9 cellular contexts compared by ENCODE assay signal in genomic region chrX:72269671-72270251, GRCh38. TPM values are rescaled to one million over a fixed set of nuclear protein-coding genes. Genes with fewer than 3 reads are reported as not detected.
DNase-seq lines count a peak whose midpoint lies in the region; ATAC-seq, FAIRE-seq and TF ChIP-seq lines count a peak whose summit lies in the region.
"Had no signal": no experiment of that assay in that cellular context is flagged by ENCODE, and none has a peak within 500 bp of the region (broad histone marks: within the 10 kb centered on the region; RNA-seq: fewer than 3 reads in every experiment).

No MANE protein-coding gene starts in this region.

- FAIRE-seq in GM12878 (lab: Jason Lieb, UNC) = no peak

- no peak overlapping the region for H2AFZ ChIP-seq in GM23248
- no peak overlapping the region for H2AFZ ChIP-seq in GM12878 (ENCODE audit: control insufficient read depth, low read depth, low read length)

- no peak for TF ChIP-seq CTCF in RWPE1 (conservative IDR thresholded peaks at IDR 0.05; ENCODE audit: low read depth)
- no peak for TF ChIP-seq CTCF in GM12878 (IDR thresholded peaks at IDR 0.05 in 2 of 3, conservative IDR thresholded peaks at IDR 0.05 in 1 of 3; ENCODE audit: control insufficient read depth in 2 of 3, extremely low read depth in 1 of 3, insufficient read depth in 1 of 3, low read depth in 3 of 3, low read length in 3 of 3)
- TF ChIP-seq CTCF in psoas muscle (IDR thresholded peaks at IDR 0.05) = no peak
- no peak for TF ChIP-seq CTCF in colonic mucosa (IDR thresholded peaks at IDR 0.05)

- DNase-seq in GM23248 = peak; percentile 59
- DNase-seq in RWPE1 (ENCODE audit: low spot score) = no peak
- no peak for DNase-seq in GM12878 (ENCODE audit: low read depth, low spot score)
- DNase-seq in psoas muscle = no peak
- DNase-seq in stimulated activated naive CD4-positive, alpha-beta T cell (lab: John Stamatoyannopoulos, UW) = no peak
- DNase-seq in colonic mucosa = no peak
- DNase-seq: OCI-M1, posterior cingulate gyrus had no signal

- ATAC-seq in GM12878 = peak; percentile 14; the same call in 2 of the 3 replicates
- peak; percentile 41 to 56 (median 48) for ATAC-seq in psoas muscle
- no peak for ATAC-seq in GM21825 (IDR thresholded peaks at IDR 0.05; ENCODE audit: unreplicated experiment)

- no peak for TF ChIP-seq RAD21 in GM12878 (IDR thresholded peaks at IDR 0.05; ENCODE audit: insufficient read depth, low read depth, low read length)

- peaks cover 22% of the 10 kb centered on the region for H3K79me2 ChIP-seq in GM23248 (ENCODE audit: insufficient read depth)
- peaks cover 20% of the 10 kb centered on the region for H3K79me2 ChIP-seq in GM12878 (ENCODE audit: control insufficient read depth, insufficient read depth, low read length)

- H3K4me1 ChIP-seq in GM23248 (ENCODE audit: insufficient read depth) = peaks cover 41% of the 10 kb centered on the region
- H3K4me1 ChIP-seq in GM12878 (ENCODE audit: control insufficient read depth, insufficient read depth, low read length) = peaks cover 4% of the 10 kb centered on the region; the same call in 1 of the 2 replicates
- peaks cover 4% of the 10 kb centered on the region for H3K4me1 ChIP-seq in psoas muscle
- no peaks in the 10 kb centered on the region for H3K4me1 ChIP-seq in colonic mucosa

- RAD21 ChIA-PET in GM12878 (lab: Charles Lee; ENCODE audit: unreplicated experiment) = no interaction called here

- H3K27me3 ChIP-seq in GM23248 (replicated peaks; ENCODE audit: insufficient read depth) (no peaks in the 10 kb centered on the region), GM12878 (replicated peaks in 1 of 2; ENCODE audit: control insufficient read depth in 2 of 2, insufficient read depth in 2 of 2, low read length in 1 of 2) (no peaks in the 10 kb centered on the region), psoas muscle (ENCODE audit: insufficient read depth in 3 of 3, low read length in 2 of 3) (no peaks in the 10 kb centered on the region), colonic mucosa (no peaks in the 10 kb centered on the region)

- H3K4me2 ChIP-seq in GM23248 (ENCODE audit: unreplicated experiment) (peak overlapping the region; percentile 48), GM12878 (ENCODE audit: control insufficient read depth, insufficient read depth) (no peak overlapping the region)

- H4K20me1 ChIP-seq in GM23248 (ENCODE audit: insufficient read depth) (peaks cover 7% of the 10 kb centered on the region; the same call in 1 of the 2 replicates), GM12878 (ENCODE audit: control insufficient read depth, insufficient read depth) (peaks cover 3% of the 10 kb centered on the region; the same call in 1 of the 2 replicates)

- H3K9me2 ChIP-seq in GM23248 (ENCODE audit: insufficient read depth) = no peaks in the 10 kb centered on the region

- H3K9me3 ChIP-seq in GM23248 (ENCODE audit: low read depth) (no peaks in the 10 kb centered on the region), GM12878 (replicated peaks; ENCODE audit: control insufficient read depth, insufficient read depth, low read length) (no peaks in the 10 kb centered on the region), psoas muscle (no peaks in the 10 kb centered on the region), colonic mucosa (no peaks in the 10 kb centered on the region)

- SMC1A ChIA-PET in GM12878 (lab: Charles Lee; ENCODE audit: uncharacterized antibody, unreplicated experiment) = interaction anchor here (0.9 to 1.4 kb wide), 3 partner anchors 9 to 25 kb away, joined by 3 to 4 read pairs (median 3); no protein-coding TSS in a partner anchor

- H3K4me3 ChIP-seq in GM23248 (no peak overlapping the region), GM12878 (no peak overlapping the region), psoas muscle (no peak overlapping the region), colonic mucosa (no peak overlapping the region)

- H3K36me3 ChIP-seq in GM23248 (ENCODE audit: low read depth) = peaks cover 30% of the 10 kb centered on the region; the same call in 1 of the 2 replicates
- H3K36me3 ChIP-seq in GM12878 (ENCODE audit: control insufficient read depth in 2 of 2, insufficient read depth in 2 of 2, low read length in 1 of 2) = peaks cover 24 to 58% of the 10 kb centered on the region in 2 experiments
- peaks cover 7 to 76% of the 10 kb centered on the region in 2 donors for H3K36me3 ChIP-seq in psoas muscle (ENCODE audit: insufficient read depth in 1 of 2, low read depth in 1 of 2)
- peaks cover 4% of the 10 kb centered on the region for H3K36me3 ChIP-seq in colonic mucosa

- POLR2A ChIA-PET in RWPE1 (lab: Yijun Ruan, JAX; ENCODE audit: low non-redundant PET) (no interaction called here), GM12878 (lab: Charles Lee) (no interaction called here)

- H3K27ac ChIP-seq in GM23248 (peak overlapping the region; percentile 81), RWPE1 (peak overlapping the region; percentile 58), GM12878 (ENCODE audit: control insufficient read depth, insufficient read depth) (no peak overlapping the region), psoas muscle (peak overlapping the region; percentile 38), colonic mucosa (no peak overlapping the region)

- H3K9ac ChIP-seq in GM23248 = peak overlapping the region; percentile 52
- H3K9ac ChIP-seq in GM12878 (ENCODE audit: control insufficient read depth, insufficient read depth, low read length) = no peak overlapping the region
- H3K9ac ChIP-seq in colonic mucosa (ENCODE audit: low read depth in 2 of 2, low read length in 2 of 2) = no peak overlapping the region

- TF ChIP-seq EP300 in GM12878 (IDR thresholded peaks at IDR 0.05; ENCODE audit: borderline replicate concordance in 1 of 2, control insufficient read depth in 1 of 2, low read depth in 2 of 2, low read length in 2 of 2) = no peak

- CTCF ChIA-PET in RWPE1 (lab: Yijun Ruan, JAX) = no interaction called here
- CTCF ChIA-PET in GM12878 (lab: Yijun Ruan, JAX) = interaction anchor here (3.2 kb wide), 2 partner anchors 7 to 25 kb away, joined by 18 to 19 read pairs; partner anchors contain the start of gene RPS4X

- BruUV-seq in GM12878 (replicated peaks; lab: Mats Ljungman, UMichigan) = no TSS peak

- intact Hi-C loops in GM12878 (cut with micrococcal nuclease; ENCODE audit: unreplicated experiment) (no loop called here), psoas muscle (cut with DNase I) (no loop called here), colonic mucosa (cut with DNase I) (no loop called here)

- peaks cover 61% of the 10 kb centered on the region for H3F3A ChIP-seq in GM23248 (ENCODE audit: insufficient read depth)

- TF ChIP-seq POLR2A in GM12878 (IDR thresholded peaks at IDR 0.05; ENCODE audit: low read depth, low read length) = no peak

- in situ Hi-C loops in GM23248 (cut with MboI) (no loop called here), GM12878 (cut with MboI) (loop anchor here (10.0 kb wide), 1 partner anchor 1585 kb away; the partner anchor contains the start of gene XIST)

- 0 to 33% methylated on average over 2 to 3 of the region's 3 CpGs for WGBS in GM23248 (ENCODE audit: low coverage in 1 of 2, low lambda C conversion rate in 2 of 2, missing lambda C conversion rate in 2 of 2), 2 experiments
- WGBS in GM12878 (ENCODE audit: insufficient coverage, insufficient replicate concordance, low lambda C conversion rate, missing lambda C conversion rate) = 67% methylated on average over 3 of the region's 3 CpGs
- 61 to 67% (median 66%) methylated on average over 3 of the region's 3 CpGs for WGBS in psoas muscle, 3 donors

RNA-seq across cellular contexts. Expression of gene RPS4X, which starts 7.3 kb away (rescaled TPM):
- 511 and 581 TPM in 2 replicates for total RNA-seq in GM23248 (2014; rRNA removed; shearing (Covaris generic))
- polyA plus RNA-seq in GM23248 (2016; fragmentation: Nextera tagmentation; extraction: Ambion mirVana) = 160 and 165 TPM in 2 replicates
- 245 and 264 TPM in 2 replicates for total RNA-seq in GM12878 (2013; cell fraction: nucleolus; rRNA removed)
- 2,058 and 2,209 TPM in 2 replicates for total RNA-seq in GM12878 (2014; rRNA removed)
- total RNA-seq in GM12878 (2014; rRNA removed; fragmentation: Illumina TruSeq; extraction: Trizol) = 2,377 and 2,415 TPM in 2 replicates
- 1,872 and 1,950 TPM in 2 replicates for total RNA-seq in GM12878 (2021)
- polyA plus RNA-seq in GM12878 (2011; ENCODE audit: low read depth) = 3,382 TPM
- polyA plus RNA-seq in GM12878 (2011; rRNA removed) = 2,950 and 2,951 TPM in 2 replicates
- 3,063 and 3,447 TPM in 2 replicates for polyA plus RNA-seq in GM12878 (2011; cell fraction: cytosol; rRNA removed)
- 1,192 and 1,272 TPM in 2 replicates for polyA plus RNA-seq in GM12878 (2011; cell fraction: nucleus; rRNA removed)
- polyA plus RNA-seq in GM12878 (2012) = 3,368 and 3,751 TPM in 2 replicates
- polyA plus RNA-seq in GM12878 (2014; fragmentation: Illumina TruSeq; extraction: Trizol) = 3,485 and 4,083 TPM in 2 replicates
- polyA plus RNA-seq in GM12878 (2014; fragmentation: Nextera tagmentation; extraction: Ambion mirVana) = 1,000 to 10,000 TPM; 1,791 to 1,844 TPM
- 2,579 and 2,978 TPM in 2 replicates for polyA plus RNA-seq in GM12878 (2014; rRNA removed)
- polyA plus RNA-seq in GM12878 (2016; fragmentation: Nextera tagmentation; extraction: Ambion mirVana) = 100 to 1,000 TPM; 655 to 682 TPM
- 1,871 and 1,904 TPM in 2 replicates for polyA minus RNA-seq in GM12878 (2011; rRNA and poly(A)+ RNA removed)
- polyA minus RNA-seq in GM12878 (2011; cell fraction: cytosol; rRNA and poly(A)+ RNA removed) = 549 and 570 TPM in 2 replicates
- 225 and 312 TPM in 2 replicates for polyA minus RNA-seq in GM12878 (2011; cell fraction: nucleus; rRNA and poly(A)+ RNA removed)
- total RNA-seq in psoas muscle = 100 to 1,000 TPM; 481 to 670 (median 523) TPM
- 100 to 1,000 TPM; 587 to 950 (median 770) TPM for polyA plus RNA-seq in psoas muscle
- total RNA-seq in colonic mucosa = 1,000 to 10,000 TPM in 1 of 2 donors, 100 to 1,000 TPM in 1; 915 to 1,071 TPM

RNA-seq across cellular contexts. Expression of gene ERCC6L, which starts 30.9 kb away (rescaled TPM):
- total RNA-seq in GM23248 (2014; rRNA removed; shearing (Covaris generic)) = 1.9 and 3.0 TPM in 2 replicates
- polyA plus RNA-seq in GM23248 (2016; fragmentation: Nextera tagmentation; extraction: Ambion mirVana) = 2.1 and 2.4 TPM in 2 replicates
- 3.8 and 4.3 TPM in 2 replicates for total RNA-seq in GM12878 (2013; cell fraction: nucleolus; rRNA removed)
- total RNA-seq in GM12878 (2014; rRNA removed) = 6.5 and 6.6 TPM in 2 replicates
- total RNA-seq in GM12878 (2014; rRNA removed; fragmentation: Illumina TruSeq; extraction: Trizol) = 11.1 and 12.3 TPM in 2 replicates
- total RNA-seq in GM12878 (2021) = 8.0 and 8.8 TPM in 2 replicates
- 1.9 TPM for polyA plus RNA-seq in GM12878 (2011; ENCODE audit: low read depth)
- 6.6 and 10.6 TPM in 2 replicates for polyA plus RNA-seq in GM12878 (2011; rRNA removed)
- polyA plus RNA-seq in GM12878 (2011; cell fraction: cytosol; rRNA removed) = 2.1 and 2.4 TPM in 2 replicates
- 3.3 and 4.1 TPM in 2 replicates for polyA plus RNA-seq in GM12878 (2011; cell fraction: nucleus; rRNA removed)
- 2.8 and 3.9 TPM in 2 replicates for polyA plus RNA-seq in GM12878 (2012)
- polyA plus RNA-seq in GM12878 (2014; fragmentation: Illumina TruSeq; extraction: Trizol) = 10.4 and 12.3 TPM in 2 replicates
- 1 to 10 TPM; 4.7 to 5.6 TPM for polyA plus RNA-seq in GM12878 (2014; fragmentation: Nextera tagmentation; extraction: Ambion mirVana)
- 4.6 and 5.6 TPM in 2 replicates for polyA plus RNA-seq in GM12878 (2014; rRNA removed)
- 10 to 100 TPM; 11.0 to 13.1 TPM for polyA plus RNA-seq in GM12878 (2016; fragmentation: Nextera tagmentation; extraction: Ambion mirVana)
- 6.0 and 9.0 TPM in 2 replicates for polyA minus RNA-seq in GM12878 (2011; rRNA and poly(A)+ RNA removed)
- 2.8 and 4.8 TPM in 2 replicates for polyA minus RNA-seq in GM12878 (2011; cell fraction: cytosol; rRNA and poly(A)+ RNA removed)
- polyA minus RNA-seq in GM12878 (2011; cell fraction: nucleus; rRNA and poly(A)+ RNA removed) = 2.5 and 3.2 TPM in 2 replicates
- under 1 TPM in 1 of 4 donors, not detected in 3; 0.22 TPM for total RNA-seq in psoas muscle
- polyA plus RNA-seq in psoas muscle = under 1 TPM in 2 of 3 donors, not detected in 1; 0.01 to 0.03 TPM
- 1 to 10 TPM; 1.7 to 8.2 TPM for total RNA-seq in colonic mucosa

RNA-seq across cellular contexts. Expression of gene CITED1, which starts 36.0 kb away (rescaled TPM):
- total RNA-seq in GM23248 (2014; rRNA removed; shearing (Covaris generic)) = not detected in 2 replicates
- polyA plus RNA-seq in GM23248 (2016; fragmentation: Nextera tagmentation; extraction: Ambion mirVana) (0.25 TPM in 1 of 2 replicates, not detected in the other), GM12878 (2011; rRNA removed) (0.30 TPM in 1 of 2 replicates, not detected in the other), GM12878 (2014; fragmentation: Illumina TruSeq; extraction: Trizol) (not detected in 2 replicates), GM12878 (2014; fragmentation: Nextera tagmentation; extraction: Ambion mirVana) (not detected), GM12878 (2014; rRNA removed) (0.36 and 0.56 TPM in 2 replicates), GM12878 (2016; fragmentation: Nextera tagmentation; extraction: Ambion mirVana) (not detected), psoas muscle (under 1 TPM; 0.19 to 0.96 (median 0.59) TPM)
- not detected in 2 replicates for total RNA-seq in GM12878 (2013; cell fraction: nucleolus; rRNA removed)
- total RNA-seq in GM12878 (2014; rRNA removed) (0.22 TPM in 1 of 2 replicates, not detected in the other), GM12878 (2014; rRNA removed; fragmentation: Illumina TruSeq; extraction: Trizol) (not detected in 2 replicates), GM12878 (2021) (not detected in 2 replicates), psoas muscle (1 to 10 TPM in 1 of 4 donors, not detected in 3; 2.3 TPM), colonic mucosa (not detected)
- polyA plus RNA-seq in GM12878 (2011; ENCODE audit: low read depth) = not detected
- polyA plus RNA-seq in GM12878 (2011; cell fraction: cytosol; rRNA removed) = 0.10 TPM in 1 of 2 replicates, not detected in the other
- 0.33 TPM in 1 of 2 replicates, not detected in the other for polyA plus RNA-seq in GM12878 (2011; cell fraction: nucleus; rRNA removed)
- polyA plus RNA-seq in GM12878 (2012) = not detected in 2 replicates
- 0.26 TPM in 1 of 2 replicates, not detected in the other for polyA minus RNA-seq in GM12878 (2011; rRNA and poly(A)+ RNA removed)
- not detected in 2 replicates for polyA minus RNA-seq in GM12878 (2011; cell fraction: cytosol; rRNA and poly(A)+ RNA removed)
- polyA minus RNA-seq in GM12878 (2011; cell fraction: nucleus; rRNA and poly(A)+ RNA removed) = not detected in 2 replicates

Comparison
In these comparisons a context has a peak if more than half of its experiments do, and no peak if none do; other contexts are left out.
1. H3K27ac ChIP-seq: peak in GM23248 (single experiment), RWPE1 (single experiment) and psoas muscle (single experiment); none in GM12878 (single experiment) and colonic mucosa (single experiment).